Comparison of ENCODE assay signal across 10 cellular contexts in the genomic region with DNA sequence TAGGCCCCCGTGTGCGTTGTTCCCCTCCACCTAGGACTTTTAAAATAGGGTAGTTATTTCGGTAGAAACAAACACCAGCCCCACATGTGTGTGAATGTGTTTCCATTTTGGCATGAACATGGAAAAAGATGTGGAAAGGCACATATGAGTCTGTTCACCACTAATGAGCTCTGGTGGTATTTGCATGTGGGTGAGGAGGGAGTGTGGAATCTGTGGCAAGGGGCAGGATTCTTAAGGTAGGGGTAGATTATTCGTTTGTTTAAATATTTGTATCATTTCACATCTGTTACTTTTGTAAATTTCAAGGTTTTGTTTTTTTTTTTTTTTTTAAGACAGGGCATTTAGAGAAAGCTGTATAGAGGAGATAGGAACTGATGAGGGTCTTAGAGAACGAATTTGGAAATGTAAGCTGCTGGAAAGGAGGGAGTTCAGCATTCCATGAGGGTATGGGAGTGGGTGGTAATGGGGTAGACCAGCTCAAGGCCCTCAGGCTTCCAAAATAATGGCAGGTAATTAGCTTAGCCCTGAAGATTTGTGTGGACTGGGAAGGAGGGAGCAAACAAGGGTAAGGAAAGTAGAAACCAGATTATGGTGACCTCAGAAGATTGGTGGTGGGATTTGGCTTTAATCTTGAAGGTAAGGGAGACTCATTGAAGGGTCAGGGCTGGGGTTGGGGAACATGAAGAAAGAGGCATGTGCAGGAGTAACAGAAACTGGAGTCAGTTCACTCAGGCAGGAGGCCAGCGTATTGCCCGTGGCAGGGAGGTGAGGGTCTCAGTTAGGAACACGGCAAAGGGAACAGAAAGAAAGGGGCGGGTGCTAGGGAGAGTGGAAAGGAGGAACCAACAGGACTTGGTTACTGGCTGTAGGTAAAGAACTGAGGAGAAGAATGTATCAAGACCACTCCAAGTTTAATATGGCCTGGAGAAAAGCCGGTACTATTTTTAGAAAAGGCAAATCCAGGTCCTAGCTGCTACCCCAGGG.
DNase-seq lines count a peak whose midpoint lies in the region; ATAC-seq, FAIRE-seq and TF ChIP-seq lines count a peak whose summit lies in the region.
"Had no signal": no experiment of that assay in that cellular context is flagged by ENCODE, and none has a peak within 500 bp of the region (broad histone marks: within the 10 kb centered on the region; RNA-seq: fewer than 3 reads in every experiment).

No MANE protein-coding gene starts in this region.

- H3K9me3 Mint-ChIP-seq in activated CD4-positive, alpha-beta T cell treated with anti-CD3 and anti-CD28 coated beads, Interleukin-2, amount 10 ng/mL, durations not matched to agents 24 days and 14 days = peaks cover 4% of the 10 kb centered on the region
- peaks cover 3% of the 10 kb centered on the region for H3K9me3 Mint-ChIP-seq in activated CD8-positive, alpha-beta T cell treated with anti-CD3 and anti-CD28 coated beads, Interleukin-2, amount 10 ng/mL, durations not matched to agents 7 days and 5 days (ENCODE audit: insufficient read depth)
- no peaks in the 10 kb centered on the region for H3K9me3 Mint-ChIP-seq in stimulated activated naive CD8-positive, alpha-beta T cell treated with anti-CD3 and anti-CD28 coated beads, Interleukin-15, Interleukin-2, amounts not matched to agents 100 ng/mL and 50 ng/mL, for 24 hours
- H3K9me3 Mint-ChIP-seq in endodermal cell = no peaks in the 10 kb centered on the region

- no peaks in the 10 kb centered on the region for H3K36me3 ChIP-seq in keratinocyte (ENCODE audit: control insufficient read depth in 2 of 2, extremely low read depth in 1 of 2, insufficient read depth in 2 of 2, low read length in 2 of 2)
- no peaks in the 10 kb centered on the region for H3K36me3 ChIP-seq in endodermal cell (ENCODE audit: control insufficient read depth, insufficient read depth, low read length)

- H3K4me3 Mint-ChIP-seq in activated CD4-positive, alpha-beta T cell treated with anti-CD3 and anti-CD28 coated beads, Interleukin-2, amount 10 ng/mL, durations not matched to agents 24 days and 14 days = peak overlapping the region; percentile 18
- H3K4me3 Mint-ChIP-seq in activated CD8-positive, alpha-beta T cell treated with anti-CD3 and anti-CD28 coated beads, Interleukin-2, amount 10 ng/mL, durations not matched to agents 7 days and 5 days = no peak overlapping the region
- peak overlapping the region; percentile 60 for H3K4me3 Mint-ChIP-seq in stimulated activated naive CD8-positive, alpha-beta T cell treated with anti-CD3 and anti-CD28 coated beads, Interleukin-15, Interleukin-2, amounts not matched to agents 100 ng/mL and 50 ng/mL, for 24 hours
- H3K4me3 Mint-ChIP-seq in endodermal cell = no peak overlapping the region

- H3K4me1 ChIP-seq in keratinocyte (ENCODE audit: control insufficient read depth, extremely low read depth, insufficient read depth, low read length) (peaks cover 47% of the 10 kb centered on the region), endodermal cell (ENCODE audit: control insufficient read depth, insufficient read depth, low read length) (peaks cover 4% of the 10 kb centered on the region)

- H3K4me3 ChIP-seq in keratinocyte (ENCODE audit: control insufficient read depth in 2 of 3, extremely low read depth in 1 of 3, insufficient read depth in 2 of 3, low read depth in 1 of 3, low read length in 3 of 3) (no peak overlapping the region), endodermal cell (ENCODE audit: low read length) (no peak overlapping the region)

- H3K79me2 ChIP-seq in keratinocyte (ENCODE audit: control insufficient read depth, insufficient read depth, low read length) = no peaks in the 10 kb centered on the region

- no peak for TF ChIP-seq CTCF in keratinocyte (optimal IDR thresholded peaks at IDR 0.05 in 1 of 3, IDR thresholded peaks at IDR 0.05 in 1 of 3, conservative IDR thresholded peaks at IDR 0.05 in 1 of 3; ENCODE audit: extremely low read depth in 1 of 3, insufficient read depth in 2 of 3, low read length in 3 of 3)
- TF ChIP-seq CTCF in endodermal cell (conservative IDR thresholded peaks at IDR 0.05) = no peak

- POLR2A ChIA-PET in activated CD8-positive, alpha-beta T cell treated with anti-CD3 and anti-CD28 coated beads, Interleukin-2, amount 10 ng/mL, durations not matched to agents 7 days and 5 days (lab: Charles Lee) = interaction anchor here (2.2 kb wide), 1 partner anchor 132 kb away, joined by 11 read pairs; a partner anchor contains a TSS

- H3K27ac Mint-ChIP-seq in activated CD4-positive, alpha-beta T cell treated with anti-CD3 and anti-CD28 coated beads, Interleukin-2, amount 10 ng/mL, durations not matched to agents 24 days and 14 days = peak overlapping the region; percentile 97
- peak overlapping the region; percentile 73 for H3K27ac Mint-ChIP-seq in activated CD8-positive, alpha-beta T cell treated with anti-CD3 and anti-CD28 coated beads, Interleukin-2, amount 10 ng/mL, durations not matched to agents 7 days and 5 days
- H3K27ac Mint-ChIP-seq in stimulated activated naive CD8-positive, alpha-beta T cell treated with anti-CD3 and anti-CD28 coated beads, Interleukin-15, Interleukin-2, amounts not matched to agents 100 ng/mL and 50 ng/mL, for 24 hours = peak overlapping the region; percentile 90
- H3K27ac Mint-ChIP-seq in endodermal cell = no peak overlapping the region

- H3K27me3 ChIP-seq in keratinocyte (ENCODE audit: control insufficient read depth, extremely low read depth, insufficient read depth, low read length) (no peaks in the 10 kb centered on the region), endodermal cell (ENCODE audit: control insufficient read depth, insufficient read depth, low read length, poor library complexity, severe bottlenecking) (no peaks in the 10 kb centered on the region)

- H3K4me2 ChIP-seq in keratinocyte (ENCODE audit: control insufficient read depth, extremely low read depth, insufficient read depth, low read depth, low read length) = no peak overlapping the region

- peaks cover 73% of the 10 kb centered on the region for H3K4me1 Mint-ChIP-seq in activated CD4-positive, alpha-beta T cell treated with anti-CD3 and anti-CD28 coated beads, Interleukin-2, amount 10 ng/mL, durations not matched to agents 24 days and 14 days
- H3K4me1 Mint-ChIP-seq in activated CD8-positive, alpha-beta T cell treated with anti-CD3 and anti-CD28 coated beads, Interleukin-2, amount 10 ng/mL, durations not matched to agents 7 days and 5 days (ENCODE audit: low read depth) = peaks cover 78% of the 10 kb centered on the region
- H3K4me1 Mint-ChIP-seq in stimulated activated naive CD8-positive, alpha-beta T cell treated with anti-CD3 and anti-CD28 coated beads, Interleukin-15, Interleukin-2, amounts not matched to agents 100 ng/mL and 50 ng/mL, for 24 hours (ENCODE audit: low read depth) = no peaks in the 10 kb centered on the region
- H3K4me1 Mint-ChIP-seq in endodermal cell = peaks cover 34% of the 10 kb centered on the region

- no peak for DNase-seq in activated CD4-positive, alpha-beta T cell treated with anti-CD3 and anti-CD28 coated beads, Interleukin-2, amount 10 ng/mL, durations not matched to agents 24 days and 14 days
- DNase-seq in activated CD4-positive, alpha-beta T cell treated with anti-CD3 and anti-CD28 coated beads, Interleukin-2, amount 50 U/mL, for 1 hour = no peak
- DNase-seq in activated CD8-positive, alpha-beta T cell treated with anti-CD3 and anti-CD28 coated beads, Interleukin-2, amount 10 ng/mL, durations not matched to agents 7 days and 5 days = no peak
- DNase-seq in keratinocyte (ENCODE audit: low read depth, low spot score) = no peak
- DNase-seq in NCI-H1092 treated with DMSO at 0.1 percent for 48 hours (lab: John Stamatoyannopoulos, UW) = no peak
- no peak for DNase-seq in NCI-H526 treated with DMSO at 0.1 percent for 48 hours (lab: John Stamatoyannopoulos, UW)
- DNase-seq in endodermal cell = no peak
- DNase-seq: GDM1, Right ventricle myocardium superior had no signal

- H4K20me1 ChIP-seq in keratinocyte (ENCODE audit: control insufficient read depth, extremely low read depth, insufficient read depth, low read length) = no peaks in the 10 kb centered on the region

- no peaks in the 10 kb centered on the region for H3K9me1 ChIP-seq in keratinocyte (ENCODE audit: control insufficient read depth, extremely low read depth, insufficient read depth, low read length)

- intact Hi-C loops in activated CD4-positive, alpha-beta T cell treated with anti-CD3 and anti-CD28 coated beads, Interleukin-2, amount 10 ng/mL, durations not matched to agents 24 days and 14 days (cut with micrococcal nuclease) = no loop called here

- ATAC-seq in activated CD8-positive, alpha-beta T cell treated with anti-CD3 and anti-CD28 coated beads, Interleukin-2, amount 10 ng/mL, durations not matched to agents 7 days and 5 days = no peak

- H3K27ac ChIP-seq in keratinocyte (ENCODE audit: control insufficient read depth, insufficient read depth, low read length) (peak overlapping the region; percentile 8), endodermal cell (ENCODE audit: low read depth, low read length) (no peak overlapping the region)

- 89 to 94% methylated on average over 9 to 10 of the region's 10 CpGs for WGBS in endodermal cell (ENCODE audit: insufficient coverage in 1 of 2, insufficient read length in 1 of 2), 2 experiments

- dilution Hi-C loops in keratinocyte (cut with MboI; ENCODE audit: extremely low pct_ligation_motif_present, low sequenced_read_pairs) = no loop called here

- CTCF ChIA-PET in activated CD8-positive, alpha-beta T cell treated with anti-CD3 and anti-CD28 coated beads, Interleukin-2, amount 10 ng/mL, durations not matched to agents 7 days and 5 days (lab: Charles Lee) = interaction anchor here (0.6 to 6.9 kb wide), 3 partner anchors 7 to 136 kb away, joined by 3 to 75 read pairs (median 31); no protein-coding TSS in a partner anchor

- H3K9me3 ChIP-seq in keratinocyte (ENCODE audit: control insufficient read depth, low read depth, low read length) = no peaks in the 10 kb centered on the region
- no peaks in the 10 kb centered on the region for H3K9me3 ChIP-seq in endodermal cell (ENCODE audit: control insufficient read depth, low read length)

- no peaks in the 10 kb centered on the region for H3K27me3 Mint-ChIP-seq in activated CD4-positive, alpha-beta T cell treated with anti-CD3 and anti-CD28 coated beads, Interleukin-2, amount 10 ng/mL, durations not matched to agents 24 days and 14 days
- no peaks in the 10 kb centered on the region for H3K27me3 Mint-ChIP-seq in activated CD8-positive, alpha-beta T cell treated with anti-CD3 and anti-CD28 coated beads, Interleukin-2, amount 10 ng/mL, durations not matched to agents 7 days and 5 days (ENCODE audit: low read depth)
- H3K27me3 Mint-ChIP-seq in stimulated activated naive CD8-positive, alpha-beta T cell treated with anti-CD3 and anti-CD28 coated beads, Interleukin-15, Interleukin-2, amounts not matched to agents 100 ng/mL and 50 ng/mL, for 24 hours = no peaks in the 10 kb centered on the region
- H3K27me3 Mint-ChIP-seq in endodermal cell (ENCODE audit: insufficient read depth) = no peaks in the 10 kb centered on the region

- H2AFZ ChIP-seq in keratinocyte (ENCODE audit: control insufficient read depth, low read length) = no peak overlapping the region

- no peak for FAIRE-seq in keratinocyte (lab: Jason Lieb, UNC)

- peaks cover 1% of the 10 kb centered on the region for H3K36me3 Mint-ChIP-seq in activated CD4-positive, alpha-beta T cell treated with anti-CD3 and anti-CD28 coated beads, Interleukin-2, amount 10 ng/mL, durations not matched to agents 24 days and 14 days (ENCODE audit: low read depth)
- peaks cover 3% of the 10 kb centered on the region for H3K36me3 Mint-ChIP-seq in activated CD8-positive, alpha-beta T cell treated with anti-CD3 and anti-CD28 coated beads, Interleukin-2, amount 10 ng/mL, durations not matched to agents 7 days and 5 days (ENCODE audit: low read depth)
- no peaks in the 10 kb centered on the region for H3K36me3 Mint-ChIP-seq in stimulated activated naive CD8-positive, alpha-beta T cell treated with anti-CD3 and anti-CD28 coated beads, Interleukin-15, Interleukin-2, amounts not matched to agents 100 ng/mL and 50 ng/mL, for 24 hours (ENCODE audit: low read depth)
- no peaks in the 10 kb centered on the region for H3K36me3 Mint-ChIP-seq in endodermal cell (ENCODE audit: low read depth)

- no peak overlapping the region for H3K9ac ChIP-seq in keratinocyte (ENCODE audit: control insufficient read depth, extremely low read depth, insufficient read depth, low read length)
- H3K9ac ChIP-seq in endodermal cell (ENCODE audit: extremely low read depth, low read length, poor library complexity, severe bottlenecking) = no peak overlapping the region

Comparison
In these comparisons a context has a peak if more than half of its experiments do, and no peak if none do; other contexts are left out.
1. H3K4me3 Mint-ChIP-seq: peak in activated CD4-positive, alpha-beta T cell treated with anti-CD3 and anti-CD28 coated beads, Interleukin-2, amount 10 ng/mL, durations not matched to agents 24 days and 14 days (single experiment) and stimulated activated naive CD8-positive, alpha-beta T cell treated with anti-CD3 and anti-CD28 coated beads, Interleukin-15, Interleukin-2, amounts not matched to agents 100 ng/mL and 50 ng/mL, for 24 hours (single experiment); none in activated CD8-positive, alpha-beta T cell treated with anti-CD3 and anti-CD28 coated beads, Interleukin-2, amount 10 ng/mL, durations not matched to agents 7 days and 5 days (single experiment) and endodermal cell (single experiment).